Comparison of ENCODE assay signal across 1 cellular context in genomic region chr7:42733040-42733439, GRCh38.
TF ChIP-seq lines count a peak whose summit lies in the region.

No MANE protein-coding gene starts in this region.

TF ChIP-seq in GM23338, 12 proteins besides CTCF, POLR2A, EP300 and RAD21 (continued from another document):
- TF ChIP-seq ETS1 (IDR thresholded peaks at IDR 0.05) (no peak), NANOG (IDR thresholded peaks at IDR 0.05; ENCODE audit: borderline replicate concordance) (no peak), STAT1 (IDR thresholded peaks at IDR 0.05; ENCODE audit: unreplicated experiment) (no peak)
TF ChIP-seq in GM23338: peak in this region for 0.
